In the genomic region with DNA sequence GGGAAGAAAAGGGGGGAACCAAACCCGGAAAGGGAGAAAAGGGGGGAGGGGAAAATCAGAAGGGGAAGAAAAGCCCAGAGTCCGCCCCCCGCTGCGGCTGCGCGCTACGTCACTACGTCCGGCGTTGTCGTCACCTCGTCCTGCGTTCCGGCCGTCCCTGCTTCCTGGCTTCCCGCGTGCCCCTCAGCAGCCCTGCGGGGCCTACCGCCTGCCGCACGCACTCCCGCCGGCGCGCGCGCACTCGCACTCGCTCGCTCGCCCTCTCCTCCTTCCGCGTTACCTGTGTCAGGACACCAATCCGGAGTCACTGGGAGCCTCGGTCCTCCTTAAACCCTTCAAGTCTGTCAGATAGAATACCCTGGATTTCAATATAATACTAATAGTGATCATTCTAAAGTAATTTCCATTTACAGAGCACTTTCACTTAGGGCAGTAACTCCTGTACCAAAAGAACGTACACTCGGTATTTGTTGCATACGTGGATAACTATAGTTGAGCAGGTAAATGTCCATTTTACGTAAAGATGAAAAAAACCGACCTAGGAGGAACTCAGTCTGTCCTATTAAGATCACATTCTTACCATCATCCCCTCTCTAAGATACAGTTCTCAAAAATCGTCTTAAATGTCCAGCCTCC, we compare ENCODE assay signal across 8 cellular contexts. TPM values are rescaled to one million over a fixed set of nuclear protein-coding genes. Genes with fewer than 3 reads are reported as not detected.
DNase-seq lines count a peak whose midpoint lies in the region; ATAC-seq and TF ChIP-seq lines count a peak whose summit lies in the region.

A gene (minus strand): TSS at position 113 of the 636 bp plus-strand sequence. CDS start 120,615 bp downstream, outside the sequence.

- in situ Hi-C loops in GM13976 (cut with MboI; ENCODE audit: low sequenced_read_pairs, unreplicated experiment), result no loop called here

- H3K9me3 ChIP-seq in adipocyte (ENCODE audit: control insufficient read depth, low read length), result no peaks in the 10 kb centered on the region
- no peaks in the 10 kb centered on the region for H3K9me3 ChIP-seq in cardiac muscle cell (ENCODE audit: low read depth)
- no peaks in the 10 kb centered on the region for H3K9me3 ChIP-seq in parathyroid adenoma (ENCODE audit: control insufficient read depth, low read length)
- no peaks in the 10 kb centered on the region for H3K9me3 ChIP-seq in tibial artery

- H3K4me3 ChIP-seq in adipocyte (ENCODE audit: low read length) (peak within 1 kb of the TSS; percentile 83), cardiac muscle cell (peak within 1 kb of the TSS; percentile 72), parathyroid adenoma (ENCODE audit: low read depth, low read length) (peak within 1 kb of the TSS; percentile 90), tibial artery (peak within 1 kb of the TSS; percentile 76 to 93)

- TF ChIP-seq CTCF in GM13976 (IDR thresholded peaks at IDR 0.05; ENCODE audit: borderline replicate concordance, control extremely low read depth, extremely low read depth, insufficient read depth, missing control alignments), result no peak
- TF ChIP-seq CTCF in cardiac muscle cell (IDR thresholded peaks at IDR 0.05; ENCODE audit: low read depth, low read length), result no peak
- no peak for TF ChIP-seq CTCF in parathyroid adenoma (IDR thresholded peaks at IDR 0.05)
- TF ChIP-seq CTCF in tibial artery (IDR thresholded peaks at IDR 0.05), result no peak

- H3K79me2 ChIP-seq in parathyroid adenoma, result peaks cover 2% of the 10 kb centered on the region

- peak within 1 kb of the TSS; percentile 75 for H2AFZ ChIP-seq in parathyroid adenoma

- H3K36me3 ChIP-seq in adipocyte (ENCODE audit: control insufficient read depth, insufficient read depth, low read length, severe bottlenecking) (no peaks in the 10 kb centered on the region), cardiac muscle cell (no peaks in the 10 kb centered on the region), parathyroid adenoma (ENCODE audit: control insufficient read depth, insufficient read depth, low read length) (no peaks in the 10 kb centered on the region), tibial artery (no peaks in the 10 kb centered on the region)

- peak within 1 kb of the TSS; percentile 97 for H3K4me2 ChIP-seq in parathyroid adenoma (ENCODE audit: low read length)

- H3K27me3 ChIP-seq in adipocyte (replicated peaks; ENCODE audit: control insufficient read depth, insufficient read depth, low read length), result no peaks in the 10 kb centered on the region
- no peaks in the 10 kb centered on the region for H3K27me3 ChIP-seq in cardiac muscle cell
- no peaks in the 10 kb centered on the region for H3K27me3 ChIP-seq in parathyroid adenoma (ENCODE audit: control insufficient read depth, insufficient read depth, low read length)
- no peaks in the 10 kb centered on the region for H3K27me3 ChIP-seq in tibial artery

- H3K4me1 ChIP-seq in adipocyte (ENCODE audit: control insufficient read depth, insufficient read depth, low read length) (peaks cover 7% of the 10 kb centered on the region), cardiac muscle cell (ENCODE audit: low read depth) (peaks cover 15% of the 10 kb centered on the region), parathyroid adenoma (no peaks in the 10 kb centered on the region), tibial artery (peaks cover 0 to 15% (median 11%) of the 10 kb centered on the region in 4 donors)

- ATAC-seq in HG02852 (IDR thresholded peaks at IDR 0.05; ENCODE audit: unreplicated experiment), result peak; percentile 89

- peak within 1 kb of the TSS; percentile 96 for H3K9ac ChIP-seq in adipocyte (ENCODE audit: low read length)
- H3K9ac ChIP-seq in parathyroid adenoma, result peak within 1 kb of the TSS; percentile 71

- DNase-seq in GM13976 (ENCODE audit: low spot score) (peak; percentile 98), NCI-H1436 treated with DMSO at 0.1 percent for 48 hours (lab: John Stamatoyannopoulos, UW) (peak; percentile 80), T follicular helper cell (ENCODE audit: low read depth) (peak; percentile 91), adipocyte (ENCODE audit: low read depth) (peak; percentile 98), cardiac muscle cell (ENCODE audit: low read depth in 1 of 2, low spot score in 1 of 2) (peak; percentile 95 to 97), tibial artery (peak; percentile 90 to 97)

- H3K27ac ChIP-seq in cardiac muscle cell, result peak within 1 kb of the TSS; percentile 97
- H3K27ac ChIP-seq in parathyroid adenoma, result peak within 1 kb of the TSS; percentile 80
- H3K27ac ChIP-seq in tibial artery, result peak within 1 kb of the TSS; percentile 97 to 99

- intact Hi-C loops in tibial artery (cut with DNase I; ENCODE audit: low total_unique reads), result no loop called here

RNA-seq across cellular contexts. Expression of the gene that starts here (rescaled TPM):
- total RNA-seq in cardiac muscle cell, result 27.4 and 59.9 TPM in 2 replicates
- 23.3 and 41.8 TPM in 2 replicates for polyA plus RNA-seq in cardiac muscle cell

Comparison
In these comparisons a context has a peak if more than half of its experiments do, and no peak if none do; other contexts are left out.
1. Peak in every context shown above with its lines: DNase-seq, ATAC-seq, H3K4me3 ChIP-seq and H3K27ac ChIP-seq.